Comparison of ENCODE assay signal across 9 cellular contexts in the genomic region with DNA sequence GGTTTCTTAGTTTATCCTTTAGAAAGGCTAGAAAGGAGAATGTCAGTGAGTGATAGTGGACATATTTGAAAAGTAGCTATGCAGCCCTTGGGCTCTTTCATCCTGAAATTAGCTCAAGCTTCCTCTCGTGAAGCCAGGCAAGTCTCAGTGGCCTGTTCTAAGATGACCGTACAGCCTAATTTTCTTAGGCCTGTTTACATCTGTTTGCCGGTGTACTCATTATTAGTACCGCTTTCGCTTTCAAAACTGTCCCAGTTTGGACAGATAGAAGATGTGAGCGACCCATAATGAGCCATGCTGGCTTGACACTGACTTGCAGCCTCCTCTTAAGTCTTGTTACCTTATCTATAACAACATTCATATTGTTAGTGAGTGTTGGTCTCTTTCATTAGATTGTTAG. TPM values are rescaled to one million over a fixed set of nuclear protein-coding genes. Genes with fewer than 3 reads are reported as not detected.
A peak's percentile ranks its signal among the peaks of the same experiment; 100 is the strongest.
DNase-seq lines count a peak whose midpoint lies in the region; ATAC-seq and TF ChIP-seq lines count a peak whose summit lies in the region.
"Had no signal": no experiment of that assay in that cellular context is flagged by ENCODE, and none has a peak within 500 bp of the region (broad histone marks: within the 10 kb centered on the region; RNA-seq: fewer than 3 reads in every experiment).

No MANE protein-coding gene starts in this region.

- peak overlapping the region; percentile 50; the same call in 1 of the 2 replicates for H3K27ac ChIP-seq in MM.1S (ENCODE audit: low read length)
- H3K27ac ChIP-seq in dorsolateral prefrontal cortex: no peak overlapping the region

- peak overlapping the region; percentile 41 for H3K4me3 ChIP-seq in MM.1S (ENCODE audit: low read length)
- H3K4me3 ChIP-seq in dorsolateral prefrontal cortex: no peak overlapping the region
- H3K4me3 ChIP-seq: pancreas had no signal

- H3K9me2 ChIP-seq in MM.1S (replicated peaks; ENCODE audit: insufficient read depth, low read length): no peaks in the 10 kb centered on the region

- DNase-seq in GM10266 (ENCODE audit: extremely low spot score) (peak; percentile 22), MM.1S (peak; percentile 88), dorsolateral prefrontal cortex (no peak), superior temporal gyrus (ENCODE audit: extremely low spot score) (no peak), NOMO-1 treated with dmso at 0.1 percent for 144 hours (lab: John Stamatoyannopoulos, UW; ENCODE audit: unreplicated experiment) (no peak), WTC11 (ENCODE audit: low spot score) (no peak)
- DNase-seq: pancreas had no signal

- H3K36me3 Mint-ChIP-seq in WTC11: no peaks in the 10 kb centered on the region

- H3K4me2 ChIP-seq in MM.1S (ENCODE audit: low read depth, low read length): peak overlapping the region; percentile 92

- H3K79me2 ChIP-seq in MM.1S (ENCODE audit: low read length): no peaks in the 10 kb centered on the region

- H3K27me3 Mint-ChIP-seq in WTC11 (ENCODE audit: low read depth): no peaks in the 10 kb centered on the region

- peak overlapping the region; percentile 85 for H2AFZ ChIP-seq in MM.1S (ENCODE audit: low read length)

- ATAC-seq in GM19463 (IDR thresholded peaks at IDR 0.05; ENCODE audit: unreplicated experiment): peak; percentile 93
- peak; percentile 96 for ATAC-seq in HG02973 (IDR thresholded peaks at IDR 0.05; ENCODE audit: unreplicated experiment)
- ATAC-seq in WTC11: no peak
- ATAC-seq: pancreas had no signal

- H3K4me1 Mint-ChIP-seq in WTC11: peaks cover 2% of the 10 kb centered on the region

- peaks cover 6% of the 10 kb centered on the region; the same call in 1 of the 2 replicates for H3F3A ChIP-seq in MM.1S (ENCODE audit: insufficient read depth, low read length)

- H3K4me3 Mint-ChIP-seq in WTC11: no peak overlapping the region

- POLR2A ChIA-PET in WTC11 (lab: Charles Lee): no interaction called here

- peak overlapping the region; percentile 29; the same call in 1 of the 2 replicates for H3K9ac ChIP-seq in MM.1S (ENCODE audit: low read length)

- H3K27me3 ChIP-seq in MM.1S (replicated peaks; ENCODE audit: insufficient read depth, low read length) (no peaks in the 10 kb centered on the region), dorsolateral prefrontal cortex (no peaks in the 10 kb centered on the region)
- H3K27me3 ChIP-seq: pancreas had no signal

- H4K20me1 ChIP-seq in MM.1S (ENCODE audit: insufficient read depth, low read length): no peaks in the 10 kb centered on the region

- no peaks in the 10 kb centered on the region for H3K36me3 ChIP-seq in MM.1S (replicated peaks; ENCODE audit: insufficient read depth, low read length)
- H3K36me3 ChIP-seq: pancreas had no signal

- H3K9me3 Mint-ChIP-seq in WTC11: no peaks in the 10 kb centered on the region

- H3K4me1 ChIP-seq in MM.1S (ENCODE audit: low read length): peaks cover 12% of the 10 kb centered on the region

- CTCF ChIA-PET in WTC11 (lab: Charles Lee): no interaction called here

- peak; percentile 33 for TF ChIP-seq CTCF in GM10266 (IDR thresholded peaks at IDR 0.05; ENCODE audit: control insufficient read depth, insufficient read depth, low read depth, missing control alignments)
- TF ChIP-seq CTCF in MM.1S (IDR thresholded peaks at IDR 0.05; ENCODE audit: low read length): peak; percentile 34
- no peak for TF ChIP-seq CTCF in dorsolateral prefrontal cortex (IDR thresholded peaks at IDR 0.05 in 54 of 56, conservative IDR thresholded peaks at IDR 0.05 in 2 of 56; ENCODE audit: low read depth in 1 of 56, partially characterized antibody in 56 of 56)
- TF ChIP-seq CTCF in WTC11 (IDR thresholded peaks at IDR 0.05): no peak

- no peaks in the 10 kb centered on the region for H3K9me3 ChIP-seq in MM.1S (replicated peaks; ENCODE audit: insufficient read depth, low read length)
- H3K9me3 ChIP-seq: pancreas had no signal

- intact Hi-C loops in dorsolateral prefrontal cortex (cut with DNase I): no loop called here

- H3K27ac Mint-ChIP-seq in WTC11: no peak overlapping the region

TF ChIP-seq in WTC11, 78 proteins besides CTCF, POLR2A, EP300 and RAD21:
- TF ChIP-seq MYBL2 (CRISPR knock-in tag; IDR thresholded peaks at IDR 0.05) (no peak), GTF2I (CRISPR knock-in tag; conservative IDR thresholded peaks at IDR 0.05) (no peak), FOXK1 (CRISPR knock-in tag; IDR thresholded peaks at IDR 0.05) (no peak), ZBTB21 (CRISPR knock-in tag; IDR thresholded peaks at IDR 0.05; ENCODE audit: borderline replicate concordance) (no peak), ZNF423 (CRISPR knock-in tag; IDR thresholded peaks at IDR 0.05) (no peak)
- TF ChIP-seq, protein P1, sequence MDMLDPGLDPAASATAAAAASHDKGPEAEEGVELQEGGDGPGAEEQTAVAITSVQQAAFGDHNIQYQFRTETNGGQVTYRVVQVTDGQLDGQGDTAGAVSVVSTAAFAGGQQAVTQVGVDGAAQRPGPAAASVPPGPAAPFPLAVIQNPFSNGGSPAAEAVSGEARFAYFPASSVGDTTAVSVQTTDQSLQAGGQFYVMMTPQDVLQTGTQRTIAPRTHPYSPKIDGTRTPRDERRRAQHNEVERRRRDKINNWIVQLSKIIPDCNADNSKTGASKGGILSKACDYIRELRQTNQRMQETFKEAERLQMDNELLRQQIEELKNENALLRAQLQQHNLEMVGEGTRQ (CRISPR knock-in tag; IDR thresholded peaks at IDR 0.05): no peak
- TF ChIP-seq, protein P2, sequence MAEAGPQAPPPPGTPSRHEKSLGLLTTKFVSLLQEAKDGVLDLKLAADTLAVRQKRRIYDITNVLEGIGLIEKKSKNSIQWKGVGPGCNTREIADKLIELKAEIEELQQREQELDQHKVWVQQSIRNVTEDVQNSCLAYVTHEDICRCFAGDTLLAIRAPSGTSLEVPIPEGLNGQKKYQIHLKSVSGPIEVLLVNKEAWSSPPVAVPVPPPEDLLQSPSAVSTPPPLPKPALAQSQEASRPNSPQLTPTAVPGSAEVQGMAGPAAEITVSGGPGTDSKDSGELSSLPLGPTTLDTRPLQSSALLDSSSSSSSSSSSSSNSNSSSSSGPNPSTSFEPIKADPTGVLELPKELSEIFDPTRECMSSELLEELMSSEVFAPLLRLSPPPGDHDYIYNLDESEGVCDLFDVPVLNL (CRISPR knock-in tag; IDR thresholded peaks at IDR 0.05; ENCODE audit: borderline replicate concordance, low read depth): no peak
- TF ChIP-seq, protein P3, sequence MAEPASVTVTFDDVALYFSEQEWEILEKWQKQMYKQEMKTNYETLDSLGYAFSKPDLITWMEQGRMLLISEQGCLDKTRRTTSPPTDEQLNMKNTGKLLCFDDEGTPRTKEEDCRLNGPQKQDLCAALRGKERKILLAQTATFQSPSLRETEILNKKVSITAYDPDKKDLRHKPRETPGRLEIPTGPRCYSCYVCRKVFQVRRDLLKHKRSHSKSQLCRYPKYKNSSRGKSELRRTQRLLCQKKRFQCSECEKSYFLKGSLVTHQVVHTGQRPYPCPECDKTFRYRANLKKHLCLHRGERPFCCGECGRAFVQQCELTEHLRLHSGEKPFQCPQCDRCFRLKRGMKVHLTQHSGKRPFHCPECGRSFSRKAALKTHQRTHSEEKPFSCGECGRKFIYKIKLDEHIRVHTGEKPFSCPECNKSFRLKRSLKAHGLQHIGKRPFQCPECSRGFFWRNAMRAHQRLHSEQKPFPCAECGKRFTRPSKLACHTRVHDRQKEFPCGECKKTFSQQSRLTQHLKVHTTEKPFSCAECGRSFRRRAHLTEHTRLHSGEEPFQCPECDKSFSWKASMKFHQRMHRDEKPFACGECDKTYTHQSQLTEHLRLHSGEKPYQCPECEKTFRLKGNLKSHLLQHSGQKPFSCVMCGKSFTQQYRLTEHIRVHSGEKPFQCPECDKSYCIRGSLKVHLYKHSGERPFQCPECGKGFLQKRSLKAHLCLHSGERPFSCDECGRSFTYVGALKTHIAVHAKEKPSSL (CRISPR knock-in tag; conservative IDR thresholded peaks at IDR 0.05): no peak
- TF ChIP-seq, protein P4, sequence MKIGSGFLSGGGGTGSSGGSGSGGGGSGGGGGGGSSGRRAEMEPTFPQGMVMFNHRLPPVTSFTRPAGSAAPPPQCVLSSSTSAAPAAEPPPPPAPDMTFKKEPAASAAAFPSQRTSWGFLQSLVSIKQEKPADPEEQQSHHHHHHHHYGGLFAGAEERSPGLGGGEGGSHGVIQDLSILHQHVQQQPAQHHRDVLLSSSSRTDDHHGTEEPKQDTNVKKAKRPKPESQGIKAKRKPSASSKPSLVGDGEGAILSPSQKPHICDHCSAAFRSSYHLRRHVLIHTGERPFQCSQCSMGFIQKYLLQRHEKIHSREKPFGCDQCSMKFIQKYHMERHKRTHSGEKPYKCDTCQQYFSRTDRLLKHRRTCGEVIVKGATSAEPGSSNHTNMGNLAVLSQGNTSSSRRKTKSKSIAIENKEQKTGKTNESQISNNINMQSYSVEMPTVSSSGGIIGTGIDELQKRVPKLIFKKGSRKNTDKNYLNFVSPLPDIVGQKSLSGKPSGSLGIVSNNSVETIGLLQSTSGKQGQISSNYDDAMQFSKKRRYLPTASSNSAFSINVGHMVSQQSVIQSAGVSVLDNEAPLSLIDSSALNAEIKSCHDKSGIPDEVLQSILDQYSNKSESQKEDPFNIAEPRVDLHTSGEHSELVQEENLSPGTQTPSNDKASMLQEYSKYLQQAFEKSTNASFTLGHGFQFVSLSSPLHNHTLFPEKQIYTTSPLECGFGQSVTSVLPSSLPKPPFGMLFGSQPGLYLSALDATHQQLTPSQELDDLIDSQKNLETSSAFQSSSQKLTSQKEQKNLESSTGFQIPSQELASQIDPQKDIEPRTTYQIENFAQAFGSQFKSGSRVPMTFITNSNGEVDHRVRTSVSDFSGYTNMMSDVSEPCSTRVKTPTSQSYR (CRISPR knock-in tag; IDR thresholded peaks at IDR 0.05): no peak
- TF ChIP-seq, protein P5, sequence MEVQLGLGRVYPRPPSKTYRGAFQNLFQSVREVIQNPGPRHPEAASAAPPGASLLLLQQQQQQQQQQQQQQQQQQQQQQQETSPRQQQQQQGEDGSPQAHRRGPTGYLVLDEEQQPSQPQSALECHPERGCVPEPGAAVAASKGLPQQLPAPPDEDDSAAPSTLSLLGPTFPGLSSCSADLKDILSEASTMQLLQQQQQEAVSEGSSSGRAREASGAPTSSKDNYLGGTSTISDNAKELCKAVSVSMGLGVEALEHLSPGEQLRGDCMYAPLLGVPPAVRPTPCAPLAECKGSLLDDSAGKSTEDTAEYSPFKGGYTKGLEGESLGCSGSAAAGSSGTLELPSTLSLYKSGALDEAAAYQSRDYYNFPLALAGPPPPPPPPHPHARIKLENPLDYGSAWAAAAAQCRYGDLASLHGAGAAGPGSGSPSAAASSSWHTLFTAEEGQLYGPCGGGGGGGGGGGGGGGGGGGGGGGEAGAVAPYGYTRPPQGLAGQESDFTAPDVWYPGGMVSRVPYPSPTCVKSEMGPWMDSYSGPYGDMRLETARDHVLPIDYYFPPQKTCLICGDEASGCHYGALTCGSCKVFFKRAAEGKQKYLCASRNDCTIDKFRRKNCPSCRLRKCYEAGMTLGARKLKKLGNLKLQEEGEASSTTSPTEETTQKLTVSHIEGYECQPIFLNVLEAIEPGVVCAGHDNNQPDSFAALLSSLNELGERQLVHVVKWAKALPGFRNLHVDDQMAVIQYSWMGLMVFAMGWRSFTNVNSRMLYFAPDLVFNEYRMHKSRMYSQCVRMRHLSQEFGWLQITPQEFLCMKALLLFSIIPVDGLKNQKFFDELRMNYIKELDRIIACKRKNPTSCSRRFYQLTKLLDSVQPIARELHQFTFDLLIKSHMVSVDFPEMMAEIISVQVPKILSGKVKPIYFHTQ (CRISPR knock-in tag; IDR thresholded peaks at IDR 0.05): no peak

RNA-seq across cellular contexts. Expression of a gene that starts 5.7 kb away (rescaled TPM):
- total RNA-seq in dorsolateral prefrontal cortex (not detected), WTC11 (2021) (not detected in 3 replicates)

Comparison
In these comparisons a context has a peak if more than half of its experiments do, and no peak if none do; other contexts are left out.
1. DNase-seq: peak in GM10266 (single experiment) and MM.1S (single experiment); none in dorsolateral prefrontal cortex (0 of 10), superior temporal gyrus (single experiment), NOMO-1 treated with dmso at 0.1 percent for 144 hours (single experiment) and WTC11 (single experiment).
2. CTCF ChIP-seq: peak in GM10266 (single experiment) and MM.1S (single experiment); none in dorsolateral prefrontal cortex (0 of 56) and WTC11 (single experiment).